Comparison of ENCODE assay signal across 1 cellular context in genomic region chr1:16651560-16651959, GRCh38.
TF ChIP-seq lines count a peak whose summit lies in the region.
"Not testable (repeated sequence)": the region's sequence is repeated elsewhere in the genome, so short reads cannot be mapped to it uniquely, and the experiment has no call there.

No MANE protein-coding gene starts in this region.

TF ChIP-seq in HepG2, 621 proteins besides CTCF, POLR2A, EP300 and RAD21 (continued from another document and continues in another):
- TF ChIP-seq RERE (CRISPR knock-in tag; IDR thresholded peaks at IDR 0.05; ENCODE audit: low read depth) (peak; percentile 27; the same call in 1 of the 2 replicates), FOXA1 (CRISPR knock-in tag; IDR thresholded peaks at IDR 0.05) (peak; percentile 55; the same call in 1 of the 2 replicates), TFDP1 (CRISPR knock-in tag; IDR thresholded peaks at IDR 0.05; ENCODE audit: borderline replicate concordance) (peak; percentile 30; the same call in 1 of the 2 replicates), MIXL1 (CRISPR knock-in tag; IDR thresholded peaks at IDR 0.05) (peak; percentile 77; the same call in 1 of the 2 replicates), ZNF12 (CRISPR knock-in tag; IDR thresholded peaks at IDR 0.05) (peak; percentile 57; the same call in 1 of the 2 replicates), YEATS4 (CRISPR knock-in tag; IDR thresholded peaks at IDR 0.05; ENCODE audit: borderline replicate concordance) (0 out of 2 replicates have a peak, but pooled peaks have one; percentile 30), ZNF3 (CRISPR knock-in tag; IDR thresholded peaks at IDR 0.05) (peak; percentile 91), NR2F6 (CRISPR knock-in tag; IDR thresholded peaks at IDR 0.05) (peak; percentile 58; the same call in 1 of the 2 replicates), HOMEZ (CRISPR knock-in tag; IDR thresholded peaks at IDR 0.05; ENCODE audit: low read depth) (0 out of 2 replicates have a peak, but pooled peaks have one; percentile 43), FOSL2 (CRISPR knock-in tag; IDR thresholded peaks at IDR 0.05) (peak; percentile 33; the same call in 1 of the 2 replicates), CREB1 (IDR thresholded peaks at IDR 0.05) (0 out of 2 replicates have a peak, but pooled peaks have one; percentile 15), CEBPG (CRISPR knock-in tag; IDR thresholded peaks at IDR 0.05) (peak; percentile 86), TFDP2 (CRISPR knock-in tag; IDR thresholded peaks at IDR 0.05) (0 out of 2 replicates have a peak, but pooled peaks have one; percentile 24), ATF7 (IDR thresholded peaks at IDR 0.05) (0 out of 2 replicates have a peak, but pooled peaks have one; percentile 19), RARA (CRISPR knock-in tag; IDR thresholded peaks at IDR 0.05) (peak; percentile 54), ZGPAT (CRISPR knock-in tag; IDR thresholded peaks at IDR 0.05) (peak; percentile 66; the same call in 1 of the 2 replicates), NCOA2 (CRISPR knock-in tag; IDR thresholded peaks at IDR 0.05) (peak; percentile 53; the same call in 1 of the 2 replicates), ZFP90 (CRISPR knock-in tag; IDR thresholded peaks at IDR 0.05; ENCODE audit: borderline replicate concordance) (0 out of 2 replicates have a peak, but pooled peaks have one; percentile 25), FOXA3 (CRISPR knock-in tag; IDR thresholded peaks at IDR 0.05) (peak; percentile 73), NR2F1 (CRISPR knock-in tag; IDR thresholded peaks at IDR 0.05) (peak in 1 of 2 experiments; percentile 32; a peak in 1 of 4 replicates), MNT (IDR thresholded peaks at IDR 0.05) (peak; percentile 28), KDM1A (CRISPR knock-in tag; IDR thresholded peaks at IDR 0.05) (peak; percentile 55; the same call in 1 of the 2 replicates), FOXK1 (CRISPR knock-in tag; IDR thresholded peaks at IDR 0.05; ENCODE audit: borderline replicate concordance, low read depth) (peak; percentile 45; the same call in 1 of the 2 replicates), HMGXB3 (CRISPR knock-in tag; IDR thresholded peaks at IDR 0.05; ENCODE audit: borderline replicate concordance) (peak; percentile 64; the same call in 1 of the 2 replicates), SIX1 (CRISPR knock-in tag; IDR thresholded peaks at IDR 0.05; ENCODE audit: borderline replicate concordance) (0 out of 2 replicates have a peak, but pooled peaks have one; percentile 23), ZNF614 (CRISPR knock-in tag; IDR thresholded peaks at IDR 0.05; ENCODE audit: borderline replicate concordance) (peak; percentile 70; the same call in 1 of the 2 replicates), THAP11 (CRISPR knock-in tag; IDR thresholded peaks at IDR 0.05) (peak; percentile 57), ZNF282 (IDR thresholded peaks at IDR 0.05; ENCODE audit: partially characterized antibody) (peak; percentile 50), ZSCAN9 (CRISPR knock-in tag; IDR thresholded peaks at IDR 0.05; ENCODE audit: borderline replicate concordance) (peak; percentile 53; the same call in 1 of the 2 replicates), BCL6 (CRISPR knock-in tag; IDR thresholded peaks at IDR 0.05) (peak; percentile 47; the same call in 1 of the 2 replicates), TGIF2 (CRISPR knock-in tag; IDR thresholded peaks at IDR 0.05) (peak; percentile 45; the same call in 1 of the 2 replicates), FOXP4 (CRISPR knock-in tag; IDR thresholded peaks at IDR 0.05) (0 out of 2 replicates have a peak, but pooled peaks have one; percentile 14), CEBPB (IDR thresholded peaks at IDR 0.05; ENCODE audit: borderline replicate concordance, low read depth, low read length) (peak; percentile 64; the same call in 1 of the 2 replicates), HMG20A (CRISPR knock-in tag; IDR thresholded peaks at IDR 0.05; ENCODE audit: borderline replicate concordance) (peak; percentile 59; the same call in 1 of the 2 replicates), KLF6 (CRISPR knock-in tag; IDR thresholded peaks at IDR 0.05) (peak; percentile 76), NBN (conservative IDR thresholded peaks at IDR 0.05) (0 out of 2 replicates have a peak, but pooled peaks have one; percentile 35)
- not testable (repeated sequence) for TF ChIP-seq FOXA1 (IDR thresholded peaks at IDR 0.05); NR2F6 (IDR thresholded peaks at IDR 0.05); CREB1 (CRISPR knock-in tag; IDR thresholded peaks at IDR 0.05); ATF7 (CRISPR knock-in tag; IDR thresholded peaks at IDR 0.05)
